Comparison of ENCODE assay signal across 22 cellular contexts in the genomic region with DNA sequence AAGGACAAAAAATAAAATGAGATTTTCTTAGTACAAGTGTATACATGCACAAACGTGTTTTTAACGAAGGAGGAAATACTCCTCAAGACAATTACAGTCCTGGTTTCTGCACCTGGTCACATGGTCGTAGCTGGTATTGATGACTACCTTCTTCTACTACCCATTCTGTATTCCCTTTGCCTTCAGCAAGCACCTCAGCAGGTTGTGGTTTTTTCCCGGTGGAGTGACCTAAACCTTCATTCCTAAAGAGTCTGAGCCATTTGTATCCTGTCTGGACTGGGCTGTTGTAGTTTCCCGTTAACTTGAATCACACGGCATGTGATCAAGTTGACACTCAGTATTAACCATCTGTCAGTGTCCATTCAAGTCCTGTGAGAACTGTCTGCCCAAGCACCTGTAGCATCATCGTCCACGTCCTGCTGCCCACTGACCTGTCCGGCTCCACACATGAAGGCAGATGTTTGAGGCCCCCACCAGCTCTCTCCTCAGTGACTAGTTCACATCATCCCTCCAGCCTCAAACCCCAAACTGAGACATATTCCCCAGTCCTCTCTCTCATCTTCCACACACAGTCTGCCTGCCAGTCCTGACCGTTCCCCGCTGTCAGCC. TPM values are rescaled to one million over a fixed set of nuclear protein-coding genes. Genes with fewer than 3 reads are reported as not detected.
A peak's percentile ranks its signal among the peaks of the same experiment; 100 is the strongest.
DNase-seq lines count a peak whose midpoint lies in the region; ATAC-seq and TF ChIP-seq lines count a peak whose summit lies in the region.
"Had no signal": no experiment of that assay in that cellular context is flagged by ENCODE, and none has a peak within 500 bp of the region (broad histone marks: within the 10 kb centered on the region; RNA-seq: fewer than 3 reads in every experiment).

No MANE protein-coding gene starts in this region.

- no peaks in the 10 kb centered on the region for H3K27me3 ChIP-seq in transverse colon
- H3K27me3 ChIP-seq: BE2C had no signal

- no peaks in the 10 kb centered on the region for H3K9me3 ChIP-seq in transverse colon
- H3K9me3 ChIP-seq: BE2C had no signal

- 87 to 91% methylated on average over 6 to 11 of the region's 11 CpGs for WGBS in transverse colon (ENCODE audit: low coverage in 1 of 2), 2 donors

- H3K4me1 Mint-ChIP-seq in activated CD4-positive, alpha-beta T cell treated with anti-CD3 and anti-CD28 coated beads for 36 hours, result no peaks in the 10 kb centered on the region
- H3K4me1 Mint-ChIP-seq in activated CD4-positive, alpha-beta T cell treated with anti-CD3 and anti-CD28 coated beads, Interleukin-2, amount 10 ng/mL, durations not matched to agents 24 days and 14 days, result peaks cover 7% of the 10 kb centered on the region
- peaks cover 32% of the 10 kb centered on the region for H3K4me1 Mint-ChIP-seq in CD14-positive monocyte
- H3K4me1 Mint-ChIP-seq in endothelial cell (ENCODE audit: unreplicated experiment), result peaks cover 8% of the 10 kb centered on the region
- no peaks in the 10 kb centered on the region for H3K4me1 Mint-ChIP-seq in nephron progenitor cell

- peaks cover 46% of the 10 kb centered on the region for H3K36me3 Mint-ChIP-seq in activated CD4-positive, alpha-beta T cell treated with anti-CD3 and anti-CD28 coated beads for 36 hours (ENCODE audit: low read depth)
- peaks cover 57% of the 10 kb centered on the region for H3K36me3 Mint-ChIP-seq in activated CD4-positive, alpha-beta T cell treated with anti-CD3 and anti-CD28 coated beads, Interleukin-2, amount 10 ng/mL, durations not matched to agents 24 days and 14 days (ENCODE audit: low read depth)
- H3K36me3 Mint-ChIP-seq in CD14-positive monocyte, result peaks cover 71 to 85% of the 10 kb centered on the region in 2 donors
- H3K36me3 Mint-ChIP-seq in endothelial cell (ENCODE audit: low read depth, unreplicated experiment), result peaks cover 55% of the 10 kb centered on the region
- peaks cover 70% of the 10 kb centered on the region for H3K36me3 Mint-ChIP-seq in nephron progenitor cell (ENCODE audit: low read depth)

- POLR2A ChIA-PET in activated CD4-positive, alpha-beta T cell treated with anti-CD3 and anti-CD28 coated beads for 36 hours (lab: Charles Lee), result no interaction called here

- H3K27ac ChIP-seq in transverse colon, result no peak overlapping the region
- H3K27ac ChIP-seq: 22Rv1 had no signal

- no peak overlapping the region for H3K4me3 ChIP-seq in transverse colon
- H3K4me3 ChIP-seq: GM12878, GM23338 had no signal

- no peaks in the 10 kb centered on the region for H3K4me1 ChIP-seq in transverse colon
- H3K4me1 ChIP-seq: BE2C had no signal

- CTCF ChIA-PET in activated CD4-positive, alpha-beta T cell treated with anti-CD3 and anti-CD28 coated beads for 36 hours (lab: Charles Lee), result interaction anchor here (0.6 to 0.9 kb wide), 2 partner anchors 54 to 438 kb away, joined by 3 read pairs; no protein-coding TSS in a partner anchor

- H3K27ac Mint-ChIP-seq in activated CD4-positive, alpha-beta T cell treated with anti-CD3 and anti-CD28 coated beads for 36 hours, result peak overlapping the region; percentile 3
- no peak overlapping the region for H3K27ac Mint-ChIP-seq in activated CD4-positive, alpha-beta T cell treated with anti-CD3 and anti-CD28 coated beads, Interleukin-2, amount 10 ng/mL, durations not matched to agents 24 days and 14 days
- H3K27ac Mint-ChIP-seq in CD14-positive monocyte (peak overlapping the region in 4 of 7 donors; percentile 24 to 62 (median 32)), endothelial cell (ENCODE audit: unreplicated experiment) (no peak overlapping the region), nephron progenitor cell (peak overlapping the region; percentile 26)
- H3K27ac Mint-ChIP-seq: GM23338 had no signal

- ATAC-seq in activated CD4-positive, alpha-beta T cell treated with anti-CD3 and anti-CD28 coated beads for 36 hours, result no peak
- ATAC-seq: GM12878, GM23338, HCT116, Panc1 had no signal

- DNase-seq in activated CD4-positive, alpha-beta T cell treated with anti-CD3 and anti-CD28 coated beads for 36 hours, result no peak
- DNase-seq in activated CD4-positive, alpha-beta T cell treated with anti-CD3 and anti-CD28 coated beads, Interleukin-2, amount 10 ng/mL, durations not matched to agents 24 days and 14 days, result no peak
- DNase-seq in CD14-positive monocyte (ENCODE audit: low spot score) (no peak), endothelial cell (ENCODE audit: low spot score) (no peak), nephron progenitor cell (no peak), G401 (ENCODE audit: low spot score) (no peak), transverse colon (no peak), DMS79 treated with DMSO at 0.1 percent for 48 hours (lab: John Stamatoyannopoulos, UW) (no peak)
- DNase-seq: BE2C; CD8-positive, alpha-beta memory T cell; DND-41; GDM1; NCI-H1105 treated with DMSO at 0.1 percent for 48 hours; NCI-H1694 treated with DMSO at 0.1 percent for 48 hours; NCI-H2107; NCI-H2227 treated with DMSO at 0.1 percent for 48 hours; NCI-H524 treated with DMSO at 0.1 percent for 48 hours had no signal

- no peak overlapping the region for H3K4me3 Mint-ChIP-seq in activated CD4-positive, alpha-beta T cell treated with anti-CD3 and anti-CD28 coated beads for 36 hours
- no peak overlapping the region for H3K4me3 Mint-ChIP-seq in activated CD4-positive, alpha-beta T cell treated with anti-CD3 and anti-CD28 coated beads, Interleukin-2, amount 10 ng/mL, durations not matched to agents 24 days and 14 days
- no peak overlapping the region for H3K4me3 Mint-ChIP-seq in CD14-positive monocyte
- H3K4me3 Mint-ChIP-seq in endothelial cell (ENCODE audit: unreplicated experiment), result peak overlapping the region; percentile 47
- H3K4me3 Mint-ChIP-seq in nephron progenitor cell, result no peak overlapping the region
- H3K4me3 Mint-ChIP-seq: CD8-positive, alpha-beta memory T cell; GM23338 had no signal

- H3K27me3 Mint-ChIP-seq in activated CD4-positive, alpha-beta T cell treated with anti-CD3 and anti-CD28 coated beads for 36 hours, result no peaks in the 10 kb centered on the region
- H3K27me3 Mint-ChIP-seq in activated CD4-positive, alpha-beta T cell treated with anti-CD3 and anti-CD28 coated beads, Interleukin-2, amount 10 ng/mL, durations not matched to agents 24 days and 14 days, result no peaks in the 10 kb centered on the region
- H3K27me3 Mint-ChIP-seq in CD14-positive monocyte (ENCODE audit: low read depth in 3 of 3) (no peaks in the 10 kb centered on the region), endothelial cell (ENCODE audit: unreplicated experiment) (peaks cover 8% of the 10 kb centered on the region), nephron progenitor cell (ENCODE audit: low read depth, poor library complexity) (peaks cover 3% of the 10 kb centered on the region)
- H3K27me3 Mint-ChIP-seq: CD8-positive, alpha-beta memory T cell had no signal

- H3K36me3 ChIP-seq in transverse colon, result peaks cover 0 to 52% (median 15%) of the 10 kb centered on the region in 4 donors

- in situ Hi-C loops in G401 (cut with HindIII; ENCODE audit: low sequenced_read_pairs), result no loop called here
- in situ Hi-C loops in transverse colon (cut with MboI; ENCODE audit: low pct_ligation_motif_present in 1 of 4, low pct_unique_long_range_greater_than_20kb in 1 of 4, low sequenced_read_pairs in 3 of 4), result loop anchor here in 2 of 4 donors (5.0 to 25.0 kb wide), 3 partner anchors 161 to 184 kb away; a partner anchor contains a TSS

- no peaks in the 10 kb centered on the region for H3K9me3 Mint-ChIP-seq in activated CD4-positive, alpha-beta T cell treated with anti-CD3 and anti-CD28 coated beads for 36 hours (ENCODE audit: low read depth)
- H3K9me3 Mint-ChIP-seq in activated CD4-positive, alpha-beta T cell treated with anti-CD3 and anti-CD28 coated beads, Interleukin-2, amount 10 ng/mL, durations not matched to agents 24 days and 14 days, result no peaks in the 10 kb centered on the region
- H3K9me3 Mint-ChIP-seq in CD14-positive monocyte (peaks cover 0 to 2% (median 0%) of the 10 kb centered on the region in 7 donors), endothelial cell (ENCODE audit: unreplicated experiment) (no peaks in the 10 kb centered on the region), nephron progenitor cell (no peaks in the 10 kb centered on the region)
- H3K9me3 Mint-ChIP-seq: CD8-positive, alpha-beta memory T cell; GM23338 had no signal

- TF ChIP-seq EP300 in transverse colon (IDR thresholded peaks at IDR 0.05; ENCODE audit: low read depth), result no peak

- TF ChIP-seq POLR2A in transverse colon (IDR thresholded peaks at IDR 0.05), result no peak

- intact Hi-C loops in activated CD4-positive, alpha-beta T cell treated with anti-CD3 and anti-CD28 coated beads for 36 hours (cut with DNase I, micrococcal nuclease), result no loop called here
- intact Hi-C loops in activated CD4-positive, alpha-beta T cell treated with anti-CD3 and anti-CD28 coated beads, Interleukin-2, amount 10 ng/mL, durations not matched to agents 24 days and 14 days (cut with micrococcal nuclease), result no loop called here
- intact Hi-C loops in CD14-positive monocyte (cut with micrococcal nuclease) (no loop called here), transverse colon (cut with DNase I; ENCODE audit: low total_unique reads) (no loop called here)

- TF ChIP-seq CTCF in CD14-positive monocyte (IDR thresholded peaks at IDR 0.05) (no peak), endothelial cell (IDR thresholded peaks at IDR 0.05; ENCODE audit: unreplicated experiment) (no peak), nephron progenitor cell (IDR thresholded peaks at IDR 0.05) (no peak), transverse colon (IDR thresholded peaks at IDR 0.05) (no peak)

RNA-seq across cellular contexts. Expression of a gene that starts 31.1 kb away (rescaled TPM):
- total RNA-seq in activated CD4-positive, alpha-beta T cell treated with anti-CD3 and anti-CD28 coated beads for 36 hours, result 10 to 100 TPM; 36.7 to 44.0 TPM
- 47.2 and 47.3 TPM in 2 replicates for total RNA-seq in activated CD4-positive, alpha-beta T cell treated with anti-CD3 and anti-CD28 coated beads, Interleukin-2, amount 10 ng/mL, durations not matched to agents 24 days and 14 days
- 10 to 100 TPM; 36.3 to 44.7 TPM for polyA plus RNA-seq in CD14-positive monocyte
- total RNA-seq in endothelial cell (ENCODE audit: unreplicated experiment) (33.0 TPM), transverse colon (10 to 100 TPM; 42.6 to 56.9 (median 54.0) TPM)
- 53.5 and 58.4 TPM in 2 replicates for total RNA-seq in G401 (2014; rRNA removed; shearing (Covaris generic))

Comparison
In these comparisons a context has a peak if more than half of its experiments do, and no peak if none do; other contexts are left out.
1. H3K27ac Mint-ChIP-seq: peak in activated CD4-positive, alpha-beta T cell treated with anti-CD3 and anti-CD28 coated beads for 36 hours (single experiment), CD14-positive monocyte (4 of 7) and nephron progenitor cell (single experiment); none in activated CD4-positive, alpha-beta T cell treated with anti-CD3 and anti-CD28 coated beads, Interleukin-2, amount 10 ng/mL, durations not matched to agents 24 days and 14 days (single experiment) and endothelial cell (single experiment).